In the genomic region with DNA sequence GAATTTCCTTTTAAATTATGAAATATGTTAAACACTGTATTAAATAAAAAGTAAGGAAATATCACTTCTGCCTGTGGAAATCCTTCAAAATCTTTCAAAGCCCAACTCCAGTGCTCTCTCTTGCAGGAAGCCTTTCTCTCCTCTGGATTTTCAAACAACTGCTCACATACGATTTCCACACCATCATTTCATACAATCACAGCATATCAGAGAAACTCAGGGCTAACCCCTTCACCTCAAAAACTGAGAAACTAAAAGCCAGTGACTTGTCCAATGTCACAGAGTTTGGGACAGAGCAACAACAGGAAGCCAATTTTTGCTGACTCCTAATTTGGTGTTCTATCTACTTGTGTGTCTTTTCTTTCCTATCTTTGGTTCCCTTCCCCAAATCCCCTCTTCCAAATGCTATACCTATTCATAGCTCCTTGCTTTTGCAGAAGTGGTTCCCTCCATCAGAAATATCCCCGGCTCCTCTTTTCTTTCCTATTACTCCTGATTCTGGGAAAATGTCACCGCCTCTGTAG, we compare ENCODE assay signal across 32 cellular contexts. TPM values are rescaled to one million over a fixed set of nuclear protein-coding genes. Genes with fewer than 3 reads are reported as not detected.
DNase-seq lines count a peak whose midpoint lies in the region; ATAC-seq, FAIRE-seq and TF ChIP-seq lines count a peak whose summit lies in the region.
"Had no signal": no experiment of that assay in that cellular context is flagged by ENCODE, and none has a peak within 500 bp of the region (broad histone marks: within the 10 kb centered on the region; RNA-seq: fewer than 3 reads in every experiment).

No MANE protein-coding gene starts in this region.

- no peak for TF ChIP-seq CTCF in SK-N-SH (IDR thresholded peaks at IDR 0.05)
- TF ChIP-seq CTCF in HepG2 (CRISPR knock-in tag; IDR thresholded peaks at IDR 0.05): no peak
- no peak for TF ChIP-seq CTCF in right lobe of liver (IDR thresholded peaks at IDR 0.05)
- no peak for TF ChIP-seq CTCF in endothelial cell (IDR thresholded peaks at IDR 0.05; ENCODE audit: unreplicated experiment)

- in situ Hi-C loops in HepG2 (cut with HindIII; ENCODE audit: extremely low pct_ligation_motif_present, low pct_unique_long_range_greater_than_20kb): no loop called here

- H3K4me3 Mint-ChIP-seq in endothelial cell (ENCODE audit: unreplicated experiment): peak overlapping the region; percentile 29
- H3K4me3 Mint-ChIP-seq: CD14-positive monocyte; CD4-positive, alpha-beta memory T cell; CD4-positive, CD25-positive, alpha-beta regulatory T cell; CD8-positive, alpha-beta memory T cell had no signal

- no peaks in the 10 kb centered on the region for H3K79me2 ChIP-seq in SK-N-SH (ENCODE audit: insufficient read depth)
- no peaks in the 10 kb centered on the region for H3K79me2 ChIP-seq in HepG2 (ENCODE audit: insufficient read depth, low read length)

- ATAC-seq in SK-N-SH treated with all-trans-retinoic acid at 6 μM for 48 hours (no peak), HepG2 (no peak), right lobe of liver (no peak), HG03342 (IDR thresholded peaks at IDR 0.05; ENCODE audit: unreplicated experiment) (no peak)
- ATAC-seq: GM12878 had no signal

- H3K4me3 ChIP-seq in SK-N-SH (ENCODE audit: low read depth in 2 of 2, low read length in 1 of 2) (no peak overlapping the region), HepG2 (replicated peaks in 1 of 3; ENCODE audit: insufficient read depth in 1 of 3, low read depth in 2 of 3, low read length in 3 of 3) (no peak overlapping the region), right lobe of liver (no peak overlapping the region)
- H3K4me3 ChIP-seq: BLaER1, GM12878 had no signal

- intact Hi-C loops in HepG2 (cut with micrococcal nuclease; ENCODE audit: unreplicated experiment): no loop called here
- intact Hi-C loops in right lobe of liver (cut with DNase I): no loop called here

- no TSS peak for BruUV-seq in HepG2 (replicated peaks; lab: Mats Ljungman, UMichigan)

- TF ChIP-seq EP300 in SK-N-SH (IDR thresholded peaks at IDR 0.05; ENCODE audit: borderline replicate concordance in 1 of 2, low read depth in 1 of 2, low read length in 1 of 2) (no peak), HepG2 (IDR thresholded peaks at IDR 0.05; ENCODE audit: low read depth in 2 of 2, low read length in 2 of 2) (no peak), HepG2 (CRISPR knock-in tag; IDR thresholded peaks at IDR 0.05; ENCODE audit: borderline replicate concordance) (no peak)

- no peaks in the 10 kb centered on the region for H3K9me3 Mint-ChIP-seq in endothelial cell (ENCODE audit: unreplicated experiment)
- H3K9me3 Mint-ChIP-seq: CD14-positive monocyte; CD4-positive, alpha-beta memory T cell; CD4-positive, CD25-positive, alpha-beta regulatory T cell; CD8-positive, alpha-beta memory T cell had no signal

- peak overlapping the region; percentile 99 for H3K27ac Mint-ChIP-seq in endothelial cell (ENCODE audit: unreplicated experiment)
- H3K27ac Mint-ChIP-seq: CD14-positive monocyte; CD4-positive, alpha-beta memory T cell; CD4-positive, CD25-positive, alpha-beta regulatory T cell; CD8-positive, alpha-beta memory T cell had no signal

- CTCF ChIA-PET in SK-N-SH (lab: Yijun Ruan, JAX): interaction anchor here (1.1 kb wide), 1 partner anchor 18 kb away, joined by 5 read pairs; no protein-coding TSS in a partner anchor
- CTCF ChIA-PET in HepG2 (lab: Yijun Ruan, JAX; ENCODE audit: low intra/inter-chr PET ratio, low total read pairs): no interaction called here

- no peak for TF ChIP-seq POLR2A in HepG2 (IDR thresholded peaks at IDR 0.05; ENCODE audit: insufficient read depth in 1 of 2, low read depth in 2 of 2, low read length in 2 of 2)
- TF ChIP-seq POLR2A in right lobe of liver (IDR thresholded peaks at IDR 0.05): no peak

- 0 out of 2 replicates have a peak overlapping the region, but pooled peaks have one; percentile 33 for H2AFZ ChIP-seq in SK-N-SH (ENCODE audit: low read depth)
- no peak overlapping the region for H2AFZ ChIP-seq in HepG2 (ENCODE audit: low read length)

- H3K4me1 Mint-ChIP-seq in endothelial cell (ENCODE audit: unreplicated experiment): peaks cover 66% of the 10 kb centered on the region
- H3K4me1 Mint-ChIP-seq: CD14-positive monocyte had no signal

- DNase-seq in SK-N-SH: no peak
- no peak for DNase-seq in HepG2 (ENCODE audit: low spot score)
- no peak for DNase-seq in right lobe of liver
- no peak for DNase-seq in endothelial cell (ENCODE audit: low spot score)
- DNase-seq in HuH-7 (ENCODE audit: low spot score): no peak
- DNase-seq: ACHN; BE2C; C1 segment of cervical spinal cord; CD4-positive, alpha-beta memory T cell; CD4-positive, CD25-positive, alpha-beta regulatory T cell; CD8-positive, alpha-beta memory T cell; COR-L47; DMS 273 treated with DMSO at 0.1 percent for 48 hours; DMS153; DMS53; DMS79; DND-41; EL; GDM1 had no signal

- H3K9me3 ChIP-seq in SK-N-SH (no peaks in the 10 kb centered on the region), HepG2 (ENCODE audit: low read length) (no peaks in the 10 kb centered on the region), right lobe of liver (no peaks in the 10 kb centered on the region)
- H3K9me3 ChIP-seq: BE2C, BLaER1 had no signal

- 63% methylated on average over 3 of the region's 3 CpGs for WGBS in SK-N-SH (ENCODE audit: low lambda C conversion rate)
- WGBS in HepG2 (ENCODE audit: low lambda C conversion rate): 34% methylated on average over 3 of the region's 3 CpGs
- WGBS in right lobe of liver (ENCODE audit: insufficient coverage, low coverage, low lambda C conversion rate, missing lambda C conversion rate): 65% methylated on average over 3 of the region's 3 CpGs

- H3K9me2 ChIP-seq in SK-N-SH: no peaks in the 10 kb centered on the region

- H3K4me1 ChIP-seq in SK-N-SH (ENCODE audit: control insufficient read depth in 1 of 2, insufficient read depth in 2 of 2, low read depth in 1 of 2, low read length in 1 of 2): no peaks in the 10 kb centered on the region
- peaks cover 15% of the 10 kb centered on the region for H3K4me1 ChIP-seq in HepG2 (ENCODE audit: insufficient read depth, low read length)
- H3K4me1 ChIP-seq in right lobe of liver: no peaks in the 10 kb centered on the region
- H3K4me1 ChIP-seq: BE2C had no signal

- H4K20me1 ChIP-seq in SK-N-SH (ENCODE audit: insufficient read depth) (no peaks in the 10 kb centered on the region), HepG2 (ENCODE audit: insufficient read depth, low read length) (no peaks in the 10 kb centered on the region)
- H4K20me1 ChIP-seq: BLaER1 had no signal

- H3K27me3 ChIP-seq in SK-N-SH (ENCODE audit: insufficient read depth) (peaks cover 2% of the 10 kb centered on the region; the same call in 1 of the 2 replicates), HepG2 (ENCODE audit: control insufficient read depth in 1 of 2, insufficient read depth in 2 of 2, low read length in 2 of 2) (peaks cover 0 to 25% of the 10 kb centered on the region in 2 experiments; a peak in 3 of 5 replicates), right lobe of liver (no peaks in the 10 kb centered on the region)
- H3K27me3 ChIP-seq: BE2C, BLaER1 had no signal

- H3K36me3 ChIP-seq in SK-N-SH (replicated peaks in 1 of 2; ENCODE audit: control insufficient read depth in 1 of 2, insufficient read depth in 2 of 2, low read length in 1 of 2) (no peaks in the 10 kb centered on the region), HepG2 (replicated peaks in 1 of 2; ENCODE audit: control insufficient read depth in 1 of 2, insufficient read depth in 2 of 2, low read length in 2 of 2) (no peaks in the 10 kb centered on the region; a peak in 1 of 5 replicates), right lobe of liver (no peaks in the 10 kb centered on the region)
- H3K36me3 ChIP-seq: BE2C had no signal

- peaks cover 7% of the 10 kb centered on the region for H3K27me3 Mint-ChIP-seq in endothelial cell (ENCODE audit: unreplicated experiment)

- TF ChIP-seq RAD21 in SK-N-SH (IDR thresholded peaks at IDR 0.05; ENCODE audit: low read length): no peak
- no peak for TF ChIP-seq RAD21 in HepG2 (CRISPR knock-in tag; IDR thresholded peaks at IDR 0.05)

- H3K36me3 Mint-ChIP-seq in endothelial cell (ENCODE audit: low read depth, unreplicated experiment): no peaks in the 10 kb centered on the region
- H3K36me3 Mint-ChIP-seq: CD4-positive, alpha-beta memory T cell; CD4-positive, CD25-positive, alpha-beta regulatory T cell; CD8-positive, alpha-beta memory T cell had no signal

- no peaks in the 10 kb centered on the region for H3F3A ChIP-seq in SK-N-SH (replicated peaks; ENCODE audit: insufficient read depth)

- POLR2A ChIA-PET in SK-N-SH (lab: Yijun Ruan, JAX) (no interaction called here), HepG2 (lab: Yijun Ruan, JAX) (no interaction called here)

- FAIRE-seq in HepG2 (lab: Jason Lieb, UNC): no peak
- FAIRE-seq: GM12878, GM12892, GM18507 had no signal

- H3K27ac ChIP-seq in SK-N-SH (ENCODE audit: low read depth in 2 of 2, low read length in 1 of 2) (no peak overlapping the region), HepG2 (ENCODE audit: extremely low read length, insufficient read depth, low read length) (no peak overlapping the region), right lobe of liver (no peak overlapping the region)
- H3K27ac ChIP-seq: 22Rv1, BLaER1 had no signal

- H3K4me2 ChIP-seq in SK-N-SH: no peak overlapping the region
- no peak overlapping the region for H3K4me2 ChIP-seq in HepG2 (ENCODE audit: low read depth, low read length)
- H3K4me2 ChIP-seq: BLaER1 had no signal

- H3K9ac ChIP-seq in SK-N-SH (no peak overlapping the region), HepG2 (ENCODE audit: insufficient read depth, low read depth, low read length) (no peak overlapping the region)
- H3K9ac ChIP-seq: BLaER1 had no signal

RNA-seq across cellular contexts. Expression of gene TAL1, which starts 12.4 kb away (rescaled TPM):
- polyA plus RNA-seq in SK-N-SH (2012; rRNA removed): not detected in 2 replicates
- not detected in 2 replicates for polyA plus RNA-seq in SK-N-SH (2012; cell fraction: cytosol; rRNA removed)
- polyA plus RNA-seq in SK-N-SH (2012; cell fraction: nucleus; rRNA removed): not detected in 2 replicates
- total RNA-seq in HepG2 (2016; rRNA removed; fragmentation: Illumina TruSeq; extraction: Trizol): not detected in 2 replicates
- total RNA-seq in HepG2 (2016; cell fraction: cytosol; rRNA removed; fragmentation: Illumina TruSeq; extraction: Trizol; ENCODE audit: low read depth): not detected in 2 replicates
- not detected in 2 replicates for total RNA-seq in HepG2 (2016; cell fraction: insoluble cytoplasmic fraction; rRNA removed; fragmentation: Illumina TruSeq; extraction: Trizol)
- total RNA-seq in HepG2 (2016; cell fraction: membrane; rRNA removed; fragmentation: Illumina TruSeq; extraction: Trizol): not detected in 2 replicates
- total RNA-seq in HepG2 (2016; cell fraction: nucleus; rRNA removed; fragmentation: Illumina TruSeq; extraction: Trizol): not detected in 2 replicates
- polyA plus RNA-seq in HepG2 (2011; rRNA removed): 0.05 and 0.07 TPM in 2 replicates
- polyA plus RNA-seq in HepG2 (2011; cell fraction: cytosol; rRNA removed): 0.01 and 0.05 TPM in 2 replicates
- 0.09 and 0.10 TPM in 2 replicates for polyA plus RNA-seq in HepG2 (2011; cell fraction: nucleus; rRNA removed)
- 0.11 and 0.13 TPM in 2 replicates for polyA plus RNA-seq in HepG2 (2012)
- not detected in 2 replicates for polyA plus RNA-seq in HepG2 (2016; cell fraction: cytosol; fragmentation: Illumina TruSeq; extraction: Trizol; ENCODE audit: low read depth)
- not detected in 2 replicates for polyA plus RNA-seq in HepG2 (2016; cell fraction: insoluble cytoplasmic fraction; fragmentation: Illumina TruSeq; extraction: Trizol; ENCODE audit: low read depth)
- polyA plus RNA-seq in HepG2 (2016; cell fraction: membrane; fragmentation: Illumina TruSeq; extraction: Trizol; ENCODE audit: low read depth): not detected in 2 replicates
- not detected in 2 replicates for polyA plus RNA-seq in HepG2 (2016; cell fraction: nucleus; fragmentation: Illumina TruSeq; extraction: Trizol; ENCODE audit: insufficient read depth, low read depth)
- 0.26 TPM in 1 of 2 replicates, not detected in the other for polyA minus RNA-seq in HepG2 (2011; rRNA and poly(A)+ RNA removed; ENCODE audit: low replicate concordance)
- not detected in 2 replicates for polyA minus RNA-seq in HepG2 (2011; cell fraction: cytosol; rRNA and poly(A)+ RNA removed)
- not detected in 2 replicates for polyA minus RNA-seq in HepG2 (2011; cell fraction: nucleus; rRNA and poly(A)+ RNA removed)
- total RNA-seq in right lobe of liver: 1 to 10 TPM in 4 of 6 experiments, under 1 TPM in 2; 0.43 to 4.5 (median 1.8) TPM
- 199 TPM for total RNA-seq in endothelial cell (ENCODE audit: unreplicated experiment)
- total RNA-seq: A172; CD4-positive, alpha-beta memory T cell; CD8-positive, alpha-beta memory T cell; G401 had no signal
- polyA plus RNA-seq: AG04450; CD4-positive, alpha-beta memory T cell; CD4-positive, CD25-positive, alpha-beta regulatory T cell; CD8-positive, alpha-beta memory T cell; GM12878 had no signal

RNA-seq across cellular contexts. Expression of gene PDZK1IP1, which starts 54.6 kb away (rescaled TPM):
- polyA plus RNA-seq in SK-N-SH (2012; rRNA removed): not detected in 2 replicates
- polyA plus RNA-seq in SK-N-SH (2012; cell fraction: cytosol; rRNA removed): not detected in 2 replicates
- not detected in 2 replicates for polyA plus RNA-seq in SK-N-SH (2012; cell fraction: nucleus; rRNA removed)
- total RNA-seq in HepG2 (2016; rRNA removed; fragmentation: Illumina TruSeq; extraction: Trizol): 0.24 TPM in 1 of 2 replicates, not detected in the other
- not detected in 2 replicates for total RNA-seq in HepG2 (2016; cell fraction: cytosol; rRNA removed; fragmentation: Illumina TruSeq; extraction: Trizol; ENCODE audit: low read depth)
- 0.25 and 0.35 TPM in 2 replicates for total RNA-seq in HepG2 (2016; cell fraction: insoluble cytoplasmic fraction; rRNA removed; fragmentation: Illumina TruSeq; extraction: Trizol)
- not detected in 2 replicates for total RNA-seq in HepG2 (2016; cell fraction: membrane; rRNA removed; fragmentation: Illumina TruSeq; extraction: Trizol)
- total RNA-seq in HepG2 (2016; cell fraction: nucleus; rRNA removed; fragmentation: Illumina TruSeq; extraction: Trizol): not detected in 2 replicates
- 1.6 TPM in 2 replicates for polyA plus RNA-seq in HepG2 (2011; rRNA removed)
- 1.1 and 2.0 TPM in 2 replicates for polyA plus RNA-seq in HepG2 (2011; cell fraction: cytosol; rRNA removed)
- 0.64 and 0.80 TPM in 2 replicates for polyA plus RNA-seq in HepG2 (2011; cell fraction: nucleus; rRNA removed)
- polyA plus RNA-seq in HepG2 (2012): 2.0 and 2.5 TPM in 2 replicates
- polyA plus RNA-seq in HepG2 (2016; cell fraction: cytosol; fragmentation: Illumina TruSeq; extraction: Trizol; ENCODE audit: low read depth): 0.17 and 0.35 TPM in 2 replicates
- polyA plus RNA-seq in HepG2 (2016; cell fraction: insoluble cytoplasmic fraction; fragmentation: Illumina TruSeq; extraction: Trizol; ENCODE audit: low read depth): 0.29 TPM in 1 of 2 replicates, not detected in the other
- 0.27 and 0.50 TPM in 2 replicates for polyA plus RNA-seq in HepG2 (2016; cell fraction: membrane; fragmentation: Illumina TruSeq; extraction: Trizol; ENCODE audit: low read depth)
- not detected in 2 replicates for polyA plus RNA-seq in HepG2 (2016; cell fraction: nucleus; fragmentation: Illumina TruSeq; extraction: Trizol; ENCODE audit: insufficient read depth, low read depth)
- polyA minus RNA-seq in HepG2 (2011; rRNA and poly(A)+ RNA removed; ENCODE audit: low replicate concordance): 0.46 TPM in 1 of 2 replicates, not detected in the other
- polyA minus RNA-seq in HepG2 (2011; cell fraction: cytosol; rRNA and poly(A)+ RNA removed): 1.1 TPM in 1 of 2 replicates, not detected in the other
- not detected in 2 replicates for polyA minus RNA-seq in HepG2 (2011; cell fraction: nucleus; rRNA and poly(A)+ RNA removed)
- total RNA-seq in right lobe of liver: 10 to 100 TPM in 2 of 6 experiments, 1 to 10 TPM in 2, under 1 TPM in 2; 0.24 to 44.3 (median 5.4) TPM
- total RNA-seq in endothelial cell (ENCODE audit: unreplicated experiment): not detected
- total RNA-seq: A673; CD4-positive, alpha-beta memory T cell; CD8-positive, alpha-beta memory T cell; Daoy; G401; GM12878 had no signal
- polyA plus RNA-seq: AG04450; CD4-positive, alpha-beta memory T cell; CD4-positive, CD25-positive, alpha-beta regulatory T cell; CD8-positive, alpha-beta memory T cell; GM12878 had no signal

Comparison
In these comparisons a context has a peak if more than half of its experiments do, and no peak if none do; other contexts are left out.
1. RNA of gene TAL1, which starts 12.4 kb away (total RNA-seq): 199 TPM in endothelial cell (single experiment); 0.43 to 4.5 TPM in right lobe of liver and not detected in HepG2; every median in the first group is over 10 times any median in the second.